9 cellular contexts compared by ENCODE assay signal in genomic region chr19:8413593-8413923, GRCh38. TPM values are rescaled to one million over a fixed set of nuclear protein-coding genes. Genes with fewer than 3 reads are reported as not detected.
DNase-seq lines count a peak whose midpoint lies in the region; ATAC-seq and TF ChIP-seq lines count a peak whose summit lies in the region.
"Had no signal": no experiment of that assay in that cellular context is flagged by ENCODE, and none has a peak within 500 bp of the region (broad histone marks: within the 10 kb centered on the region; RNA-seq: fewer than 3 reads in every experiment).

No MANE protein-coding gene starts in this region.

- no peak for TF ChIP-seq CTCF in 22Rv1 (IDR thresholded peaks at IDR 0.05)
- no peak for TF ChIP-seq CTCF in brain microvascular endothelial cell (IDR thresholded peaks at IDR 0.05; ENCODE audit: low read depth, low read length, missing control alignments)
- no peak for TF ChIP-seq CTCF in mucosa of descending colon (IDR thresholded peaks at IDR 0.05)

- no peaks in the 10 kb centered on the region for H3K9me3 ChIP-seq in mucosa of descending colon

- intact Hi-C loops in mucosa of descending colon (cut with DNase I, micrococcal nuclease): no loop called here

- in situ Hi-C loops in brain microvascular endothelial cell (cut with HindIII; ENCODE audit: low pct_ligation_motif_present, low sequenced_read_pairs): no loop called here

- no peaks in the 10 kb centered on the region for H3K36me3 ChIP-seq in brain microvascular endothelial cell (replicated peaks)
- H3K36me3 ChIP-seq in mucosa of descending colon (ENCODE audit: low read depth): no peaks in the 10 kb centered on the region

- H3K27ac ChIP-seq in 22Rv1 (peak overlapping the region; percentile 52), brain microvascular endothelial cell (no peak overlapping the region)

- no peaks in the 10 kb centered on the region for H3K27me3 ChIP-seq in brain microvascular endothelial cell (replicated peaks)

- DNase-seq in brain microvascular endothelial cell (no peak), mucosa of descending colon (no peak), NCI-H2107 treated with DMSO at 0.1 percent for 48 hours (lab: John Stamatoyannopoulos, UW; ENCODE audit: unreplicated experiment) (no peak), Kasumi-1 (lab: John Stamatoyannopoulos, UW) (no peak)

- H3K4me3 ChIP-seq in brain microvascular endothelial cell (ENCODE audit: low read depth, low read length) (peak overlapping the region; percentile 65), mucosa of descending colon (peak overlapping the region; percentile 54)

- ATAC-seq in HG02852 (IDR thresholded peaks at IDR 0.05; ENCODE audit: unreplicated experiment): peak; percentile 10
- no peak for ATAC-seq in mucosa of descending colon
- ATAC-seq in HG02623 (IDR thresholded peaks at IDR 0.05; ENCODE audit: unreplicated experiment): no peak
- no peak for ATAC-seq in GM19467 (IDR thresholded peaks at IDR 0.05; ENCODE audit: unreplicated experiment)

- peaks cover 9% of the 10 kb centered on the region for H3K4me1 ChIP-seq in mucosa of descending colon (ENCODE audit: low read depth)

RNA-seq across cellular contexts. Expression of gene MARCHF2, which starts 0.5 kb away (rescaled TPM):
- total RNA-seq in mucosa of descending colon: 10 to 100 TPM; 27.2 to 62.0 (median 33.8) TPM

RNA-seq across cellular contexts. Expression of gene RAB11B, which starts 23.4 kb away (rescaled TPM):
- total RNA-seq in mucosa of descending colon: 100 to 1,000 TPM; 100 to 131 (median 103) TPM

RNA-seq across cellular contexts. Expression of gene HNRNPM, which starts 31.2 kb away (rescaled TPM):
- total RNA-seq in mucosa of descending colon: 100 to 1,000 TPM; 116 to 181 (median 149) TPM

RNA-seq across cellular contexts. Expression of gene ANGPTL4, which starts 49.6 kb away (rescaled TPM):
- total RNA-seq in mucosa of descending colon: 1 to 10 TPM; 2.8 to 9.5 (median 2.9) TPM
- total RNA-seq: SK-MEL-5 had no signal
